In the genomic region with DNA sequence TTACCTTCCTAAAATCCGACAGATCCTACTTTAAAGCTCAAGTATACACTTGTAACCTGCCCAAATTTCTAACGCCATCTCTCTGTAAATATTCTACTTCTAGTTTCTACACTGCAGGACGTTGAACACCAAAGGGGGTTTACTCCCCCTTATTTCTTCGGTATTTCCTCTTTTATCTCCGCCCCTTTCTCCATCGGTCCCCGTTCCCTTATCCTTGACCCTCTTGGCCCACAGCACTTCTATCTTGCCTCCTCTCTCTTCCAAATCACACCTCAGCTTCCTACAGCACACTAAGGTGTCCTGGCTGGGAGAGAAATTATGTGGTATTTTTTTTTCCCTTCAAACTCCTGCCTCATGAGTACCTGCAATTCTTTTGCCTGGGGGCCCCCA, we compare ENCODE assay signal across 8 cellular contexts. TPM values are rescaled to one million over a fixed set of nuclear protein-coding genes. Genes with fewer than 3 reads are reported as not detected.
A peak's percentile ranks its signal among the peaks of the same experiment; 100 is the strongest.
DNase-seq lines count a peak whose midpoint lies in the region; ATAC-seq, FAIRE-seq and TF ChIP-seq lines count a peak whose summit lies in the region.

No MANE protein-coding gene starts in this region.

- TF ChIP-seq POLR2A in Peyer's patch (IDR thresholded peaks at IDR 0.05), result no peak

- H3K36me3 ChIP-seq in Peyer's patch (no peaks in the 10 kb centered on the region), pancreas (no peaks in the 10 kb centered on the region)

- no peaks in the 10 kb centered on the region for H3K9me3 ChIP-seq in Peyer's patch
- H3K9me3 ChIP-seq in pancreas, result no peaks in the 10 kb centered on the region

- TF ChIP-seq CTCF in Peyer's patch (IDR thresholded peaks at IDR 0.05) (no peak), fibroblast of pulmonary artery (IDR thresholded peaks at IDR 0.05; ENCODE audit: low read length, missing control alignments) (no peak), pancreas (IDR thresholded peaks at IDR 0.05) (no peak)

- ATAC-seq in GM21619 (IDR thresholded peaks at IDR 0.05; ENCODE audit: unreplicated experiment) (peak; percentile 23), pancreas (peak in 3 of 4 donors; percentile 5 to 10 (median 6)), GM18519 (IDR thresholded peaks at IDR 0.05; ENCODE audit: low FRiP score, unreplicated experiment) (no peak), GM21381 (IDR thresholded peaks at IDR 0.05; ENCODE audit: unreplicated experiment) (no peak)

- H3K4me3 ChIP-seq in Peyer's patch (peak overlapping the region; percentile 65 to 82 (median 74)), fibroblast of pulmonary artery (replicated peaks; ENCODE audit: low read depth, low read length) (peak overlapping the region; percentile 44), pancreas (peak overlapping the region in 3 of 4 donors; percentile 50 to 60 (median 54))

- FAIRE-seq in pancreas (lab: Jason Lieb, UNC), result no peak

- peak; percentile 14 for DNase-seq in DMS114 treated with DMSO at 0.1 percent for 48 hours (lab: John Stamatoyannopoulos, UW; ENCODE audit: unreplicated experiment)
- no peak for DNase-seq in Peyer's patch
- DNase-seq in fibroblast of pulmonary artery (ENCODE audit: low read depth), result no peak
- no peak for DNase-seq in pancreas
- no peak for DNase-seq in NCI-H187 treated with DMSO at 0.1 percent for 48 hours (lab: John Stamatoyannopoulos, UW)

- peak overlapping the region; percentile 88 to 98 (median 94) for H3K27ac ChIP-seq in Peyer's patch
- peak overlapping the region; percentile 81 to 92 (median 88) for H3K27ac ChIP-seq in pancreas

- WGBS in pancreas, 2 donors, result 3 to 39% methylated on average over 7 of the region's 7 CpGs

- H3K4me1 ChIP-seq in Peyer's patch (no peaks in the 10 kb centered on the region), pancreas (peaks cover 0 to 5% (median 3%) of the 10 kb centered on the region in 3 donors)

- H3K27me3 ChIP-seq in Peyer's patch (no peaks in the 10 kb centered on the region), pancreas (peaks cover 0 to 2% (median 0%) of the 10 kb centered on the region in 4 donors)

- intact Hi-C loops in pancreas (cut with DNase I), result no loop called here

RNA-seq across cellular contexts. Expression of a gene that starts 0.7 kb away (rescaled TPM):
- total RNA-seq in Peyer's patch, result 10 to 100 TPM in 1 of 4 donors, 1 to 10 TPM in 3; 2.6 to 23.1 (median 5.9) TPM
- total RNA-seq in pancreas, result 1 to 10 TPM; 2.8 to 6.6 (median 4.9) TPM
- 10 to 100 TPM; 11.7 to 26.7 TPM for polyA plus RNA-seq in pancreas

Comparison
In these comparisons a context has a peak if more than half of its experiments do, and no peak if none do; other contexts are left out.
1. ATAC-seq: peak in GM21619 (single experiment) and pancreas (3 of 4); none in GM18519 (single experiment) and GM21381 (single experiment).
2. Peak in every context shown above with its lines, with median percentiles within 50 percentile points of each other: H3K4me3 ChIP-seq.